Comparison of ENCODE assay signal across 8 cellular contexts in the genomic region with DNA sequence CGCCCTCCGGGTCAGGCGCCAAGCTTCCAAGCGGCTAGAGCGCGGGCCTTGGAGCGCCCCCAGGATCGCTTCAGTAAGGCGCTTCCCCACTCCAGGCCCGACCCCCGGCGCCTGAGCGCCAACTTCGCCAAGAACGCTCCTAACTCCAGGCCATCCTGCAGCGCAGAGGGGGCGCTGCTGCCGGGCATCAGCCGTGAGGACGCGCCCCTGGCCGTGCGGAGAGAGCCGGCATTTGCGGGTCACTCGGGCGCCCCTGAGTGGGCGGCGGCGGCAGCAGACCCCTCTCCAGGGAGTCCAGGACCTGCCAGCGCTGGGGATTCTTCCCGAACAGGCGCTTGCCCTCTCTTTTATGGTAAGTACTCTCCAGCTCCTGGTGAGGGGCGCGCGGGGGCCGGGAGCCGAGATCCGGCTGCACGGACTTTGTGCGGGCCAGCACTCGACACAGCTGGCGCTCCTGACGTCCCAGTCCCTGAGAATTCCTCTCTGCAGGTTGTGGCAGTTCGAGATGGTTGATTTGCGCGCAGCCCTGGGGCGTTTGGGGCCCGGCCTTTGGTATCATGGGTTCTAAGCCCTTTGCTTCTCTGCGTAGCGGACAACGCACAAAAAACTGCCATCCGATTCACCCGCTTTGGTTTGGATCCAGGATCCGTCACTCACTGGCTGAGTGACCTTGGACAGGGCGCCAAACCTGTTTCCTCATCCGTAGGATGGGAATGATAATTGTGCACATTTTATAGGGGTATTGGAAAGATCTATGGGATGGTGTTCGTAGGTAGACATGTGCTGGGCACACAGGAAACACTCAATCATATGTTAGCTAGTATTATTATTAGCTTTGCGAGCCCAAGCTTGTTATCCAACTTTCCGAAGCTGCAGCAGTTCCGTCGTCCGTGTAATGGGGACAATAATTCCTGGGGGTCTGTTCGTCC. TPM values are rescaled to one million over a fixed set of nuclear protein-coding genes. Genes with fewer than 3 reads are reported as not detected.
DNase-seq lines count a peak whose midpoint lies in the region; ATAC-seq and TF ChIP-seq lines count a peak whose summit lies in the region.

No MANE protein-coding gene starts in this region.

- no peaks in the 10 kb centered on the region for H3K9me3 ChIP-seq in CD4-positive, alpha-beta T cell (ENCODE audit: control insufficient read depth, low read length)
- H3K9me3 ChIP-seq in MG63 = no peaks in the 10 kb centered on the region

- no peak for ATAC-seq in CD4-positive, alpha-beta T cell (ENCODE audit: poor library complexity)
- no peak for ATAC-seq in HG03045 (IDR thresholded peaks at IDR 0.05; ENCODE audit: unreplicated experiment)

- H3K36me3 Mint-ChIP-seq in CD4-positive, alpha-beta T cell (ENCODE audit: low read depth) = no peaks in the 10 kb centered on the region
- H3K36me3 Mint-ChIP-seq in endothelial cell (ENCODE audit: low read depth, unreplicated experiment) (no peaks in the 10 kb centered on the region), nephron (ENCODE audit: low read depth) (no peaks in the 10 kb centered on the region)

- no peaks in the 10 kb centered on the region for H3K9me3 Mint-ChIP-seq in CD4-positive, alpha-beta T cell
- H3K9me3 Mint-ChIP-seq in endothelial cell (ENCODE audit: unreplicated experiment) (no peaks in the 10 kb centered on the region), nephron (no peaks in the 10 kb centered on the region)

- CTCF ChIA-PET in CD4-positive, alpha-beta T cell (lab: Charles Lee) = no interaction called here

- H3K4me3 ChIP-seq in MG63 = peak overlapping the region; percentile 40

- peak overlapping the region; percentile 49 for H3K4me3 Mint-ChIP-seq in CD4-positive, alpha-beta T cell
- H3K4me3 Mint-ChIP-seq in endothelial cell (ENCODE audit: unreplicated experiment) = peak overlapping the region; percentile 75
- H3K4me3 Mint-ChIP-seq in nephron = peak overlapping the region; percentile 89 to 97 (median 96)

- TF ChIP-seq CTCF in CD4-positive, alpha-beta T cell (IDR thresholded peaks at IDR 0.05) = no peak
- TF ChIP-seq CTCF in endothelial cell (IDR thresholded peaks at IDR 0.05; ENCODE audit: unreplicated experiment) (no peak), nephron (IDR thresholded peaks at IDR 0.05; ENCODE audit: unreplicated experiment in 3 of 3) (peak in 1 of 3 experiments; percentile 9), GM13977 (IDR thresholded peaks at IDR 0.05; ENCODE audit: extremely low read depth, insufficient read depth, missing control alignments) (no peak)

- H3K4me1 Mint-ChIP-seq in CD4-positive, alpha-beta T cell (ENCODE audit: low read depth) = peaks cover 17% of the 10 kb centered on the region
- H3K4me1 Mint-ChIP-seq in endothelial cell (ENCODE audit: unreplicated experiment) (peaks cover 7% of the 10 kb centered on the region), nephron (peaks cover 40% of the 10 kb centered on the region)

- in situ Hi-C loops in GM13977 (cut with MboI; ENCODE audit: low pct_unique_long_range_greater_than_20kb, low sequenced_read_pairs, unreplicated experiment) = no loop called here

- intact Hi-C loops in CD4-positive, alpha-beta T cell (cut with DNase I, micrococcal nuclease) = no loop called here

- H3K27ac Mint-ChIP-seq in CD4-positive, alpha-beta T cell = no peak overlapping the region
- no peak overlapping the region for H3K27ac Mint-ChIP-seq in endothelial cell (ENCODE audit: unreplicated experiment)
- H3K27ac Mint-ChIP-seq in nephron = peak overlapping the region; percentile 36 to 92 (median 77)

- H3K27me3 Mint-ChIP-seq in CD4-positive, alpha-beta T cell = peaks cover 71% of the 10 kb centered on the region
- H3K27me3 Mint-ChIP-seq in endothelial cell (ENCODE audit: unreplicated experiment) (peaks cover 16% of the 10 kb centered on the region), nephron (ENCODE audit: low read depth) (peaks cover 35% of the 10 kb centered on the region)

- no peak overlapping the region for H3K27ac ChIP-seq in CD4-positive, alpha-beta T cell (ENCODE audit: low read depth, low read length)

- H3K36me3 ChIP-seq in MG63 = no peaks in the 10 kb centered on the region

- no peak for DNase-seq in CD4-positive, alpha-beta T cell
- DNase-seq in MG63 = peak; percentile 61
- peak; percentile 48 for DNase-seq in endothelial cell (ENCODE audit: low spot score)
- DNase-seq in NCI-H2029 treated with DMSO at 0.1 percent for 48 hours (lab: John Stamatoyannopoulos, UW) = no peak
- DNase-seq in GM13977 (ENCODE audit: low spot score) = no peak
- DNase-seq in NCI-H774 (lab: John Stamatoyannopoulos, UW) = no peak

- H3K27me3 ChIP-seq in CD4-positive, alpha-beta T cell (ENCODE audit: control insufficient read depth, insufficient read depth, low read length) = peaks cover 42% of the 10 kb centered on the region
- H3K27me3 ChIP-seq in MG63 = peaks cover 55% of the 10 kb centered on the region

- POLR2A ChIA-PET in CD4-positive, alpha-beta T cell (lab: Charles Lee) = no interaction called here

RNA-seq across cellular contexts. Expression of gene SPSB4, which starts 0.8 kb away (rescaled TPM):
- not detected for total RNA-seq in CD4-positive, alpha-beta T cell
- total RNA-seq in MG63 (2014; rRNA removed; shearing (Covaris generic); ENCODE audit: low replicate concordance) = 0.23 and 1.2 TPM in 2 replicates
- total RNA-seq in endothelial cell (ENCODE audit: unreplicated experiment) = 1.2 TPM

Comparison
In these comparisons a context has a peak if more than half of its experiments do, and no peak if none do; other contexts are left out.
1. DNase-seq: peak in MG63 (single experiment) and endothelial cell (single experiment); none in CD4-positive, alpha-beta T cell (0 of 10), NCI-H2029 treated with DMSO at 0.1 percent for 48 hours (single experiment), GM13977 (single experiment) and NCI-H774 (single experiment).
2. H3K27ac Mint-ChIP-seq: peak in nephron (3 of 3); none in CD4-positive, alpha-beta T cell (single experiment) and endothelial cell (single experiment).
3. Peak in every context shown above with its lines, with median percentiles within 50 percentile points of each other: H3K4me3 Mint-ChIP-seq.